Comparison of ENCODE assay signal across 1 cellular context in genomic region chr20:8213270-8213669, GRCh38.
TF ChIP-seq lines count a peak whose summit lies in the region.

No MANE protein-coding gene starts in this region.

TF ChIP-seq in IMR-90, 13 proteins besides CTCF, POLR2A, EP300 and RAD21 (continued from another document):
- TF ChIP-seq USF2 (IDR thresholded peaks at IDR 0.05; ENCODE audit: low read depth, low read length) (no peak), ELK1 (IDR thresholded peaks at IDR 0.05; ENCODE audit: borderline replicate concordance, low read depth, low read length) (no peak), RCOR1 (IDR thresholded peaks at IDR 0.05; ENCODE audit: insufficient replicate concordance, low read length) (no peak)
